1 cellular context compared by ENCODE assay signal in genomic region chr5:115773010-115773580, GRCh38.
A peak's percentile ranks its signal among the peaks of the same experiment; 100 is the strongest.
TF ChIP-seq lines count a peak whose summit lies in the region.

No MANE protein-coding gene starts in this region.

TF ChIP-seq in HepG2, 621 proteins besides CTCF, POLR2A, EP300 and RAD21:
- TF ChIP-seq FOSL2 (CRISPR knock-in tag; IDR thresholded peaks at IDR 0.05) (no peak), ZNF564 (CRISPR knock-in tag; IDR thresholded peaks at IDR 0.05) (peak; percentile 61; the same call in 1 of the 2 replicates)
